Comparison of ENCODE assay signal across 20 cellular contexts in the genomic region with DNA sequence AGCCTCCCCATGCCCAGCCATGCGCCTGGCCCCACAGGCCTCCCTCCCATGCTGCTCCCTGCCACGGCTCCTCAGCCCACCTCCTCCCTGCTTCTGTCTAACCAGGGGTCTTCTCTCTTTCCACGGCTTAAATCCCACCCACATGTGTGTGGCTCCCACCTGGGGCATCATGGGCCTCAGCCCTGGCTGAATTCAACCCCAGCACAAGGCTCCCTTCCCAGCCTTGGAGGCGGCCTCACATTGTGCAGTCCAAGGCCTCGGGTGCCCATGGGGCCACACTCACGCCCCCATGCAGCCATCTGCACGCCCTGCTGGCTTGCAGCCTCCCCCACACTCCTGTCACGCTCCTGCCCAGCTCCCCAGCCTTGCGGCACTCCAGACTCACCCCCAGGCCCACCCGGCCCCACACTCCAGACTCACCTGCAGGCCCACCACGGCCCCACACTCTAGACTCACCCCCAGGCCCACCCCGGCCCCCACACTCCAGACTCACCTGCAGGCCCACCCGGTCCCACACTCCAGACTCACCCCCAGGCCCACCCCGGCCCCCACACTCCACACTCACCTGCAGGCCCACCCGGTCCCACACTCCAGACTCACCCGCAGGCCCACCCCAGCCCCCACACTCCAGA. TPM values are rescaled to one million over a fixed set of nuclear protein-coding genes. Genes with fewer than 3 reads are reported as not detected.
DNase-seq lines count a peak whose midpoint lies in the region; ATAC-seq, FAIRE-seq and TF ChIP-seq lines count a peak whose summit lies in the region.
"Had no signal": no experiment of that assay in that cellular context is flagged by ENCODE, and none has a peak within 500 bp of the region (broad histone marks: within the 10 kb centered on the region; RNA-seq: fewer than 3 reads in every experiment).

No MANE protein-coding gene starts in this region.

- H2AK5ac ChIP-seq in neuronal stem cell (ENCODE audit: low read depth, low read length) = no peak overlapping the region

- no peak overlapping the region for H2BK120ac ChIP-seq in neuronal stem cell (ENCODE audit: low read depth, low read length)

- H3K4ac ChIP-seq in neuronal stem cell (ENCODE audit: low read length) = no peak overlapping the region

- peaks cover 14% of the 10 kb centered on the region for H3K4me1 Mint-ChIP-seq in T-helper 1 cell treated with Interleukin-12 subunit alpha and Interleukin-12 subunit beta and Interleukin-4 antibody, amounts not matched to agents 30 μg/mL and 1 μg/mL, for 36 hours (ENCODE audit: low read depth)
- H3K4me1 Mint-ChIP-seq in activated naive CD8-positive, alpha-beta T cell treated with anti-CD3 and anti-CD28 coated beads, Interleukin-2, amount 10 ng/mL, durations not matched to agents 7 days and 5 days = peaks cover 16% of the 10 kb centered on the region
- H3K4me1 Mint-ChIP-seq: CD14-positive monocyte had no signal

- H4K8ac ChIP-seq in neuronal stem cell (ENCODE audit: low read depth, low read length) = no peak overlapping the region

- H3K27ac Mint-ChIP-seq in T-helper 1 cell treated with Interleukin-12 subunit alpha and Interleukin-12 subunit beta and Interleukin-4 antibody, amounts not matched to agents 30 μg/mL and 1 μg/mL, for 36 hours = peak overlapping the region; percentile 26
- H3K27ac Mint-ChIP-seq in activated naive CD8-positive, alpha-beta T cell treated with anti-CD3 and anti-CD28 coated beads, Interleukin-2, amount 10 ng/mL, durations not matched to agents 7 days and 5 days = peak overlapping the region; percentile 54

- H2BK5ac ChIP-seq in neuronal stem cell (ENCODE audit: low read length) = no peak overlapping the region

- POLR2A ChIA-PET in HepG2 (lab: Yijun Ruan, JAX) = no interaction called here
- POLR2A ChIA-PET in activated naive CD8-positive, alpha-beta T cell treated with anti-CD3 and anti-CD28 coated beads, Interleukin-2, amount 10 ng/mL, durations not matched to agents 7 days and 5 days (lab: Charles Lee) = interaction anchor here (1.1 kb wide), 1 partner anchor 66 kb away, joined by 3 read pairs; no protein-coding TSS in a partner anchor

- H3K27ac ChIP-seq in HepG2 (ENCODE audit: extremely low read length, insufficient read depth, low read length) = no peak overlapping the region
- no peak overlapping the region for H3K27ac ChIP-seq in right lobe of liver
- H3K27ac ChIP-seq in neuronal stem cell (replicated peaks; ENCODE audit: low read length) = no peak overlapping the region
- H3K27ac ChIP-seq: 22Rv1, GM23248, PC-9, SJSA1 had no signal

- H2BK15ac ChIP-seq in neuronal stem cell (ENCODE audit: low read length) = no peak overlapping the region

- ATAC-seq in HepG2 (no peak), right lobe of liver (no peak), GM19455 (IDR thresholded peaks at IDR 0.05; ENCODE audit: unreplicated experiment) (no peak)
- no peak for ATAC-seq in activated naive CD8-positive, alpha-beta T cell treated with anti-CD3 and anti-CD28 coated beads, Interleukin-2, amount 10 ng/mL, durations not matched to agents 7 days and 5 days (ENCODE audit: low read depth)
- ATAC-seq: HCT116 had no signal

- peak overlapping the region; percentile 73 for H3K23ac ChIP-seq in neuronal stem cell (ENCODE audit: low read depth, low read length, poor library complexity)

- no peak overlapping the region for H3K4me2 ChIP-seq in HepG2 (ENCODE audit: low read depth, low read length)
- no peak overlapping the region for H3K4me2 ChIP-seq in neuronal stem cell (ENCODE audit: insufficient read depth, low read length, poor library complexity, severe bottlenecking)
- H3K4me2 ChIP-seq: PC-9 had no signal

- 92% methylated on average over 14 of the region's 16 CpGs for WGBS in HepG2 (ENCODE audit: low lambda C conversion rate)
- WGBS in right lobe of liver (ENCODE audit: insufficient coverage, low coverage, low lambda C conversion rate, missing lambda C conversion rate) = 91% methylated on average over 5 of the region's 16 CpGs
- WGBS in neuronal stem cell (ENCODE audit: extremely low coverage in 2 of 2, insufficient read length in 2 of 2, insufficient replicate concordance in 1 of 2), 2 donors = no CpG with 5 or more reads among the region's 16 CpGs

- peaks cover 14% of the 10 kb centered on the region for H3K4me1 ChIP-seq in HepG2 (ENCODE audit: insufficient read depth, low read length)
- H3K4me1 ChIP-seq in right lobe of liver = no peaks in the 10 kb centered on the region
- H3K4me1 ChIP-seq in neuronal stem cell (ENCODE audit: control insufficient read depth in 2 of 2, insufficient read depth in 1 of 2, low read depth in 1 of 2, low read length in 2 of 2) = no peaks in the 10 kb centered on the region

- no peak for TF ChIP-seq RAD21 in HepG2 (CRISPR knock-in tag; IDR thresholded peaks at IDR 0.05)

- H3K9ac ChIP-seq in HepG2 (ENCODE audit: insufficient read depth, low read depth, low read length) = no peak overlapping the region
- no peak overlapping the region for H3K9ac ChIP-seq in neuronal stem cell (ENCODE audit: low read depth, low read length, poor library complexity)
- H3K9ac ChIP-seq: GM23248 had no signal

- in situ Hi-C loops in HepG2 (cut with HindIII; ENCODE audit: extremely low pct_ligation_motif_present, low pct_unique_long_range_greater_than_20kb) = no loop called here

- H3K9me3 ChIP-seq in HepG2 (ENCODE audit: low read length) (no peaks in the 10 kb centered on the region), right lobe of liver (no peaks in the 10 kb centered on the region), neuronal stem cell (replicated peaks in 1 of 2; ENCODE audit: control insufficient read depth in 2 of 2, insufficient read depth in 1 of 2, low read depth in 1 of 2, low read length in 2 of 2) (peaks cover 13 to 18% of the 10 kb centered on the region in 2 donors)
- H3K9me3 ChIP-seq: SJSA1 had no signal

- H3K9me3 Mint-ChIP-seq in T-helper 1 cell treated with Interleukin-12 subunit alpha and Interleukin-12 subunit beta and Interleukin-4 antibody, amounts not matched to agents 30 μg/mL and 1 μg/mL, for 36 hours = no peaks in the 10 kb centered on the region
- no peaks in the 10 kb centered on the region for H3K9me3 Mint-ChIP-seq in activated naive CD8-positive, alpha-beta T cell treated with anti-CD3 and anti-CD28 coated beads, Interleukin-2, amount 10 ng/mL, durations not matched to agents 7 days and 5 days

- BruUV-seq in HepG2 (replicated peaks; lab: Mats Ljungman, UMichigan) = no TSS peak

- H3K27me3 Mint-ChIP-seq in T-helper 1 cell treated with Interleukin-12 subunit alpha and Interleukin-12 subunit beta and Interleukin-4 antibody, amounts not matched to agents 30 μg/mL and 1 μg/mL, for 36 hours (ENCODE audit: low read depth) = no peaks in the 10 kb centered on the region
- H3K27me3 Mint-ChIP-seq in activated naive CD8-positive, alpha-beta T cell treated with anti-CD3 and anti-CD28 coated beads, Interleukin-2, amount 10 ng/mL, durations not matched to agents 7 days and 5 days = no peaks in the 10 kb centered on the region

- H4K91ac ChIP-seq in neuronal stem cell (ENCODE audit: low read depth, low read length, poor library complexity) = no peak overlapping the region

- H3K18ac ChIP-seq in neuronal stem cell (ENCODE audit: low read length) = no peak overlapping the region

- H3K36me3 ChIP-seq in HepG2 (replicated peaks in 1 of 2; ENCODE audit: control insufficient read depth in 1 of 2, insufficient read depth in 2 of 2, low read length in 2 of 2) = peaks cover 28 to 66% of the 10 kb centered on the region in 2 experiments
- peaks cover 0 to 41% (median 14%) of the 10 kb centered on the region in 4 donors for H3K36me3 ChIP-seq in right lobe of liver
- peaks cover 55 to 84% of the 10 kb centered on the region in 2 donors for H3K36me3 ChIP-seq in neuronal stem cell (replicated peaks in 1 of 2; ENCODE audit: control insufficient read depth in 2 of 2, insufficient read depth in 2 of 2, low read length in 2 of 2)

- H3K4me3 Mint-ChIP-seq in T-helper 1 cell treated with Interleukin-12 subunit alpha and Interleukin-12 subunit beta and Interleukin-4 antibody, amounts not matched to agents 30 μg/mL and 1 μg/mL, for 36 hours = no peak overlapping the region
- no peak overlapping the region for H3K4me3 Mint-ChIP-seq in activated naive CD8-positive, alpha-beta T cell treated with anti-CD3 and anti-CD28 coated beads, Interleukin-2, amount 10 ng/mL, durations not matched to agents 7 days and 5 days
- H3K4me3 Mint-ChIP-seq: CD14-positive monocyte had no signal

- H2AFZ ChIP-seq in HepG2 (ENCODE audit: low read length) (no peak overlapping the region), neuronal stem cell (ENCODE audit: low read length) (no peak overlapping the region)
- H2AFZ ChIP-seq: GM23248, PC-9 had no signal

- no peak overlapping the region for H3K14ac ChIP-seq in neuronal stem cell (ENCODE audit: low read length)

- peaks cover 12% of the 10 kb centered on the region for H3K79me2 ChIP-seq in HepG2 (ENCODE audit: insufficient read depth, low read length)

- H3K4me3 ChIP-seq in HepG2 (replicated peaks in 1 of 3; ENCODE audit: insufficient read depth in 1 of 3, low read depth in 2 of 3, low read length in 3 of 3) (no peak overlapping the region), right lobe of liver (no peak overlapping the region), neuronal stem cell (ENCODE audit: low read length in 2 of 2) (no peak overlapping the region)
- H3K4me3 ChIP-seq: GM23248, PC-9, SJSA1 had no signal

- TF ChIP-seq CTCF in HepG2 (CRISPR knock-in tag; IDR thresholded peaks at IDR 0.05) (no peak), right lobe of liver (IDR thresholded peaks at IDR 0.05) (no peak)

- H3K36me3 Mint-ChIP-seq in T-helper 1 cell treated with Interleukin-12 subunit alpha and Interleukin-12 subunit beta and Interleukin-4 antibody, amounts not matched to agents 30 μg/mL and 1 μg/mL, for 36 hours (ENCODE audit: low read depth) = peaks cover 39% of the 10 kb centered on the region
- peaks cover 39% of the 10 kb centered on the region for H3K36me3 Mint-ChIP-seq in activated naive CD8-positive, alpha-beta T cell treated with anti-CD3 and anti-CD28 coated beads, Interleukin-2, amount 10 ng/mL, durations not matched to agents 7 days and 5 days

- DNase-seq in T-helper 1 cell = no peak
- no peak for DNase-seq in HepG2 (ENCODE audit: low spot score)
- DNase-seq in right lobe of liver = no peak
- DNase-seq in activated naive CD8-positive, alpha-beta T cell treated with anti-CD3 and anti-CD28 coated beads, Interleukin-2, amount 10 ng/mL, durations not matched to agents 7 days and 5 days = no peak
- DNase-seq in neuronal stem cell (ENCODE audit: low spot score) = no peak
- no peak for DNase-seq in cerebellum (ENCODE audit: low spot score)
- DNase-seq: COR-L47, DMS 273 treated with DMSO at 0.1 percent for 48 hours, GM23248, KBM-7, NCI-H1417 treated with DMSO at 0.1 percent for 48 hours, NCI-H1930, NCI-H526, PC-9 had no signal

- H3K79me1 ChIP-seq in neuronal stem cell (ENCODE audit: low read depth, low read length) = peaks cover 19% of the 10 kb centered on the region

- H2BK12ac ChIP-seq in neuronal stem cell (ENCODE audit: low read length) = no peak overlapping the region

- CTCF ChIA-PET in HepG2 (lab: Yijun Ruan, JAX; ENCODE audit: low intra/inter-chr PET ratio, low total read pairs) = no interaction called here

- H4K20me1 ChIP-seq in HepG2 (ENCODE audit: insufficient read depth, low read length) = no peaks in the 10 kb centered on the region

- intact Hi-C loops in HepG2 (cut with micrococcal nuclease; ENCODE audit: unreplicated experiment) (no loop called here), right lobe of liver (cut with DNase I) (no loop called here)

- no peak for TF ChIP-seq POLR2A in HepG2 (IDR thresholded peaks at IDR 0.05; ENCODE audit: insufficient read depth in 1 of 2, low read depth in 2 of 2, low read length in 2 of 2)
- TF ChIP-seq POLR2A in right lobe of liver (IDR thresholded peaks at IDR 0.05) = no peak

- TF ChIP-seq EP300 in HepG2 (IDR thresholded peaks at IDR 0.05; ENCODE audit: low read depth in 2 of 2, low read length in 2 of 2) (no peak), HepG2 (CRISPR knock-in tag; IDR thresholded peaks at IDR 0.05; ENCODE audit: borderline replicate concordance) (no peak)

- FAIRE-seq in HepG2 (lab: Jason Lieb, UNC) = no peak

- H3K27me3 ChIP-seq in HepG2 (ENCODE audit: control insufficient read depth in 1 of 2, insufficient read depth in 2 of 2, low read length in 2 of 2) (no peaks in the 10 kb centered on the region), right lobe of liver (no peaks in the 10 kb centered on the region), neuronal stem cell (ENCODE audit: control insufficient read depth in 3 of 3, insufficient read depth in 3 of 3, low read depth in 1 of 3, low read length in 3 of 3) (no peaks in the 10 kb centered on the region)
- H3K27me3 ChIP-seq: SJSA1 had no signal

RNA-seq across cellular contexts. Expression of a gene that starts 27.0 kb away (rescaled TPM):
- total RNA-seq in HepG2 (2016; rRNA removed; fragmentation: Illumina TruSeq; extraction: Trizol) = 52.0 and 65.2 TPM in 2 replicates
- total RNA-seq in HepG2 (2016; cell fraction: cytosol; rRNA removed; fragmentation: Illumina TruSeq; extraction: Trizol; ENCODE audit: low read depth) = 10.0 and 10.5 TPM in 2 replicates
- 55.0 and 59.4 TPM in 2 replicates for total RNA-seq in HepG2 (2016; cell fraction: insoluble cytoplasmic fraction; rRNA removed; fragmentation: Illumina TruSeq; extraction: Trizol)
- 23.7 and 24.2 TPM in 2 replicates for total RNA-seq in HepG2 (2016; cell fraction: membrane; rRNA removed; fragmentation: Illumina TruSeq; extraction: Trizol)
- total RNA-seq in HepG2 (2016; cell fraction: nucleus; rRNA removed; fragmentation: Illumina TruSeq; extraction: Trizol) = 30.2 and 31.7 TPM in 2 replicates
- 57.1 and 60.7 TPM in 2 replicates for polyA plus RNA-seq in HepG2 (2011; rRNA removed)
- 48.5 and 73.3 TPM in 2 replicates for polyA plus RNA-seq in HepG2 (2011; cell fraction: cytosol; rRNA removed)
- 171 and 221 TPM in 2 replicates for polyA plus RNA-seq in HepG2 (2011; cell fraction: nucleus; rRNA removed)
- polyA plus RNA-seq in HepG2 (2012) = 28.9 and 30.8 TPM in 2 replicates
- polyA plus RNA-seq in HepG2 (2016; cell fraction: cytosol; fragmentation: Illumina TruSeq; extraction: Trizol; ENCODE audit: low read depth) = 5.9 and 6.3 TPM in 2 replicates
- 60.8 and 67.1 TPM in 2 replicates for polyA plus RNA-seq in HepG2 (2016; cell fraction: insoluble cytoplasmic fraction; fragmentation: Illumina TruSeq; extraction: Trizol; ENCODE audit: low read depth)
- 15.8 and 16.9 TPM in 2 replicates for polyA plus RNA-seq in HepG2 (2016; cell fraction: membrane; fragmentation: Illumina TruSeq; extraction: Trizol; ENCODE audit: low read depth)
- polyA plus RNA-seq in HepG2 (2016; cell fraction: nucleus; fragmentation: Illumina TruSeq; extraction: Trizol; ENCODE audit: insufficient read depth, low read depth) = 69.6 and 72.4 TPM in 2 replicates
- 56.6 and 139 TPM in 2 replicates for polyA minus RNA-seq in HepG2 (2011; rRNA and poly(A)+ RNA removed; ENCODE audit: low replicate concordance)
- 41.7 and 45.7 TPM in 2 replicates for polyA minus RNA-seq in HepG2 (2011; cell fraction: cytosol; rRNA and poly(A)+ RNA removed)
- polyA minus RNA-seq in HepG2 (2011; cell fraction: nucleus; rRNA and poly(A)+ RNA removed) = 40.9 and 44.3 TPM in 2 replicates
- total RNA-seq in right lobe of liver = 10 to 100 TPM; 24.3 to 42.0 (median 27.9) TPM
- 10 to 100 TPM; 73.2 to 82.9 TPM for total RNA-seq in activated naive CD8-positive, alpha-beta T cell treated with anti-CD3 and anti-CD28 coated beads, Interleukin-2, amount 10 ng/mL, durations not matched to agents 7 days and 5 days
- polyA plus RNA-seq in neuronal stem cell (2013, experiment 1 of 2) = 38.4 TPM
- 37.0 TPM for polyA plus RNA-seq in neuronal stem cell (2013, experiment 2 of 2)
- total RNA-seq in cerebellum = 29.5 TPM

RNA-seq across cellular contexts. Expression of a gene that starts 30.4 kb away (rescaled TPM):
- total RNA-seq in HepG2 (2016; rRNA removed; fragmentation: Illumina TruSeq; extraction: Trizol) (4.6 and 4.8 TPM in 2 replicates), right lobe of liver (10 to 100 TPM in 3 of 6 experiments, 1 to 10 TPM in 3; 9.1 to 14.5 (median 11.3) TPM), cerebellum (14.8 TPM)
- 2.3 and 4.1 TPM in 2 replicates for total RNA-seq in HepG2 (2016; cell fraction: cytosol; rRNA removed; fragmentation: Illumina TruSeq; extraction: Trizol; ENCODE audit: low read depth)
- total RNA-seq in HepG2 (2016; cell fraction: insoluble cytoplasmic fraction; rRNA removed; fragmentation: Illumina TruSeq; extraction: Trizol) = 3.7 and 4.7 TPM in 2 replicates
- 2.9 and 3.9 TPM in 2 replicates for total RNA-seq in HepG2 (2016; cell fraction: membrane; rRNA removed; fragmentation: Illumina TruSeq; extraction: Trizol)
- 6.9 and 7.1 TPM in 2 replicates for total RNA-seq in HepG2 (2016; cell fraction: nucleus; rRNA removed; fragmentation: Illumina TruSeq; extraction: Trizol)
- 8.4 and 8.6 TPM in 2 replicates for polyA plus RNA-seq in HepG2 (2011; rRNA removed)
- polyA plus RNA-seq in HepG2 (2011; cell fraction: cytosol; rRNA removed) = 3.0 and 4.1 TPM in 2 replicates
- polyA plus RNA-seq in HepG2 (2011; cell fraction: nucleus; rRNA removed) = 80.9 and 90.3 TPM in 2 replicates
- 7.1 and 7.7 TPM in 2 replicates for polyA plus RNA-seq in HepG2 (2012)
- 0.16 and 0.25 TPM in 2 replicates for polyA plus RNA-seq in HepG2 (2016; cell fraction: cytosol; fragmentation: Illumina TruSeq; extraction: Trizol; ENCODE audit: low read depth)
- 3.8 and 4.8 TPM in 2 replicates for polyA plus RNA-seq in HepG2 (2016; cell fraction: insoluble cytoplasmic fraction; fragmentation: Illumina TruSeq; extraction: Trizol; ENCODE audit: low read depth)
- 0.59 and 0.60 TPM in 2 replicates for polyA plus RNA-seq in HepG2 (2016; cell fraction: membrane; fragmentation: Illumina TruSeq; extraction: Trizol; ENCODE audit: low read depth)
- 29.2 and 29.8 TPM in 2 replicates for polyA plus RNA-seq in HepG2 (2016; cell fraction: nucleus; fragmentation: Illumina TruSeq; extraction: Trizol; ENCODE audit: insufficient read depth, low read depth)
- polyA minus RNA-seq in HepG2 (2011; rRNA and poly(A)+ RNA removed; ENCODE audit: low replicate concordance) = 3.9 and 14.3 TPM in 2 replicates
- 3.6 and 4.4 TPM in 2 replicates for polyA minus RNA-seq in HepG2 (2011; cell fraction: cytosol; rRNA and poly(A)+ RNA removed)
- 18.8 and 20.2 TPM in 2 replicates for polyA minus RNA-seq in HepG2 (2011; cell fraction: nucleus; rRNA and poly(A)+ RNA removed)
- 10 to 100 TPM; 30.0 to 30.9 TPM for total RNA-seq in activated naive CD8-positive, alpha-beta T cell treated with anti-CD3 and anti-CD28 coated beads, Interleukin-2, amount 10 ng/mL, durations not matched to agents 7 days and 5 days
- 8.6 TPM for polyA plus RNA-seq in neuronal stem cell (2013, experiment 1 of 2)
- polyA plus RNA-seq in neuronal stem cell (2013, experiment 2 of 2) = 8.7 TPM
